In genomic region chr15:56320316-56320715, GRCh38 we compare ENCODE assay signal across 17 cellular contexts.
"Had no signal": no experiment of that assay in that cellular context is flagged by ENCODE, and none has a peak within 500 bp of the region (broad histone marks: within the 10 kb centered on the region; RNA-seq: fewer than 3 reads in every experiment).

No MANE protein-coding gene starts in this region.

- ATAC-seq: left lobe of liver; pancreas; right cardiac atrium; stimulated activated effector memory CD8-positive, alpha-beta T cell treated with anti-CD3 and anti-CD28 coated beads, Interleukin-12 subunit alpha, Interleukin-12 subunit beta, amount 100 ng/mL, for 72 hours; stimulated activated naive CD8-positive, alpha-beta T cell treated with anti-CD3 and anti-CD28 coated beads, Interleukin-15, Interleukin-2, amounts not matched to agents 100 U/mL and 50 U/mL, for 24 hours had no signal

- H3K4me1 ChIP-seq: pancreas, tibial nerve had no signal

- H3K4me3 ChIP-seq: pancreas, smooth muscle cell, tibial nerve had no signal

- H3K36me3 ChIP-seq: pancreas, tibial nerve had no signal

- H3K9me3 ChIP-seq: pancreas had no signal

- DNase-seq: cerebellar nuclear complex; dermis blood vessel endothelial cell; foreskin melanocyte; head of caudate nucleus; hypothalamus; kidney glomerular epithelial cell; naive B cell; occipital lobe; pancreas; right cardiac atrium; stimulated activated CD4-positive, alpha-beta T cell treated with anti-CD3 and anti-CD28 coated beads, Interleukin-4, amount 100 ng/mL, for 1 hour; stimulated activated CD8-positive, alpha-beta memory T cell treated with anti-CD3 and anti-CD28 coated beads, Interleukin-4, amount 100 ng/mL, for 48 hours; stimulated activated naive CD8-positive, alpha-beta T cell treated with anti-CD3 and anti-CD28 coated beads, Interleukin-15, Interleukin-2, amounts not matched to agents 100 U/mL and 50 U/mL, for 24 hours had no signal

- H3K27ac ChIP-seq: pancreas, tibial nerve had no signal

- H3K27me3 ChIP-seq: pancreas, tibial nerve had no signal
